Comparison of ENCODE assay signal across 19 cellular contexts in the genomic region with DNA sequence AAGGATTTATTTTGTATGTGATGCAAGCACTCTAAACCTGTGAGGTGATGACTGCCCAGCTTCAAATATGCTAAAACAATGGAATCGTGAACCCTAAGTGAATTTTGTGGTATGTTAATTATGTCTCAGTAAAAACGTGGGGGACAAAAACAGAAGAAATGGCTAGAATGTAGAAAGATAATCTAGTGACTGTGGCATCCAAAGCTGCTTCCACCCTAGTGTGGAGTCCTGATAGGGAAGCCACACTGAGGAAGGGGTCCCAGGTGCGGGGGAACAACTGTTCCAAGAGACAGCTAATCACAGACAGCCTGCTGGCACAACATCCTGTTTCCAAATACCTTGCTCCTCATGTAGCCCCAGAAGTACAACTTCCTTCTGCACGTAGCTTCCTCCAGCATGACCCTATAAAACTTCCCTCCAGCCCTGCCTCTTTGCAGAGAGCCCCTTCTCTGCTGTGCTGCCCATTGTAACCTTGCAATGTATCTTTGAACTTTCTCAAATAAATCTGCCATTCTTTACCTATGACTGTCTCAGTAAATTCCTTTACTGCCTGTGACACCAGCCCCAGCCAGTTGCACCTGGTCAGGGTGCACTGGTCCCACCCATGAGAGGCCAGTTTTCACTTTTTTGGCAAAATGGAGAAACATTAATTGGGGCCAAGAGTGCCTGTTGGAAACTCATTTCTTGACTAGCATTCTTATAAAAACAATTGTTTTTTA. TPM values are rescaled to one million over a fixed set of nuclear protein-coding genes. Genes with fewer than 3 reads are reported as not detected.
A peak's percentile ranks its signal among the peaks of the same experiment; 100 is the strongest.
DNase-seq lines count a peak whose midpoint lies in the region; ATAC-seq, FAIRE-seq and TF ChIP-seq lines count a peak whose summit lies in the region.
"Had no signal": no experiment of that assay in that cellular context is flagged by ENCODE, and none has a peak within 500 bp of the region (broad histone marks: within the 10 kb centered on the region; RNA-seq: fewer than 3 reads in every experiment).

No MANE protein-coding gene starts in this region.

- peak; percentile 69; the same call in 1 of the 2 replicates for TF ChIP-seq EP300 in K562 (IDR thresholded peaks at IDR 0.05; ENCODE audit: low read length)

- H3K27me3 Mint-ChIP-seq in activated naive CD8-positive, alpha-beta T cell treated with anti-CD3 and anti-CD28 coated beads for 36 hours = no peaks in the 10 kb centered on the region
- peaks cover 3% of the 10 kb centered on the region for H3K27me3 Mint-ChIP-seq in activated naive CD8-positive, alpha-beta T cell treated with anti-CD3 and anti-CD28 coated beads, Interleukin-2, amount 50 U/mL, for 24 hours
- peaks cover 2% of the 10 kb centered on the region for H3K27me3 Mint-ChIP-seq in activated T-cell treated with anti-CD3 and anti-CD28 coated beads, Interleukin-2, amount 50 U/mL, for 4 hours (ENCODE audit: low read depth)
- H3K27me3 Mint-ChIP-seq: activated naive CD8-positive, alpha-beta T cell had no signal

- H3K36me3 ChIP-seq in PC-9 (ENCODE audit: low read depth) (no peaks in the 10 kb centered on the region), K562 (ENCODE audit: control insufficient read depth, insufficient read depth, low read length) (no peaks in the 10 kb centered on the region)
- H3K36me3 ChIP-seq: thoracic aorta had no signal

- POLR2A ChIA-PET in PC-9 (lab: Charles Lee; ENCODE audit: unreplicated experiment) (no interaction called here), K562 (lab: Yijun Ruan, JAX) (interaction anchor here (0.6 to 2.1 kb wide), 8 partner anchors 15 to 803 kb away, joined by 3 to 10 read pairs (median 4); a partner anchor contains a TSS)

- H3K4me2 ChIP-seq in PC-9 (peak overlapping the region; percentile 25), K562 (ENCODE audit: insufficient read depth, low read length) (peak overlapping the region; percentile 54)

- no peak for ATAC-seq in activated naive CD8-positive, alpha-beta T cell treated with anti-CD3 and anti-CD28 coated beads, Interleukin-2, amount 50 U/mL, for 24 hours
- peak; percentile 62 for ATAC-seq in K562
- no peak for ATAC-seq in activated T-cell treated with anti-CD3 and anti-CD28 coated beads, Interleukin-2, amount 50 U/mL, for 4 hours
- no peak for ATAC-seq in GM21619 (IDR thresholded peaks at IDR 0.05; ENCODE audit: unreplicated experiment)
- ATAC-seq: left cardiac atrium had no signal

- intact Hi-C loops in PC-9 (cut with micrococcal nuclease; ENCODE audit: unreplicated experiment) = no loop called here
- intact Hi-C loops in K562 (cut with micrococcal nuclease) = no loop called here

- H3K27ac ChIP-seq in PC-9 = 0 out of 2 replicates have a peak overlapping the region, but pooled peaks have one; percentile 1
- peak overlapping the region; percentile 52 for H3K27ac ChIP-seq in K562 (ENCODE audit: extremely low read depth, low read depth, low read length)
- H3K27ac ChIP-seq: thoracic aorta had no signal

- peak; percentile 66 for FAIRE-seq in K562 (lab: Jason Lieb, UNC)
- FAIRE-seq: A204.1 had no signal

- H3F3A ChIP-seq in PC-9 (ENCODE audit: insufficient read depth, low read depth) = peaks cover 17% of the 10 kb centered on the region; the same call in 1 of the 2 replicates

- no peaks in the 10 kb centered on the region for H3K79me2 ChIP-seq in PC-9 (ENCODE audit: low read depth)
- H3K79me2 ChIP-seq in K562 (ENCODE audit: control insufficient read depth, insufficient read depth, low read length) = no peaks in the 10 kb centered on the region

- peaks cover 7% of the 10 kb centered on the region for H3K4me1 Mint-ChIP-seq in activated naive CD8-positive, alpha-beta T cell treated with anti-CD3 and anti-CD28 coated beads for 36 hours
- H3K4me1 Mint-ChIP-seq in activated naive CD8-positive, alpha-beta T cell treated with anti-CD3 and anti-CD28 coated beads, Interleukin-2, amount 50 U/mL, for 24 hours = peaks cover 8% of the 10 kb centered on the region
- peaks cover 6% of the 10 kb centered on the region for H3K4me1 Mint-ChIP-seq in activated T-cell treated with anti-CD3 and anti-CD28 coated beads, Interleukin-2, amount 50 U/mL, for 4 hours (ENCODE audit: low read depth)

- TF ChIP-seq RAD21 in K562 (CRISPR knock-in tag; conservative IDR thresholded peaks at IDR 0.05 in 1 of 2, IDR thresholded peaks at IDR 0.05 in 1 of 2) = no peak

- H3K27me3 ChIP-seq in PC-9 (ENCODE audit: insufficient read depth, low read depth) (no peaks in the 10 kb centered on the region), K562 (ENCODE audit: control insufficient read depth in 2 of 2, insufficient read depth in 2 of 2, low read length in 2 of 2) (no peaks in the 10 kb centered on the region)

- TF ChIP-seq CTCF in PC-9 (conservative IDR thresholded peaks at IDR 0.05) = no peak
- no peak for TF ChIP-seq CTCF in K562 (IDR thresholded peaks at IDR 0.05 in 2 of 3, conservative IDR thresholded peaks at IDR 0.05 in 1 of 3; ENCODE audit: insufficient read depth in 2 of 3, low read depth in 1 of 3, low read length in 3 of 3)

- WGBS in K562 (ENCODE audit: insufficient coverage, low coverage, missing lambda C conversion rate) = 0% methylated on average over 4 of the region's 4 CpGs

- H3K4me1 ChIP-seq in PC-9 (replicated peaks; ENCODE audit: insufficient read depth) (peaks cover 26% of the 10 kb centered on the region), K562 (replicated peaks in 1 of 2; ENCODE audit: control insufficient read depth in 2 of 2, insufficient read depth in 2 of 2, low read length in 2 of 2) (peaks cover 15 to 20% of the 10 kb centered on the region in 2 experiments)

- H3K9ac ChIP-seq in K562 (ENCODE audit: insufficient read depth in 1 of 2, low read depth in 2 of 2, low read length in 2 of 2) = no peak overlapping the region; a peak in 1 of 4 replicates

- BruUV-seq in PC-9 (replicated peaks; lab: Mats Ljungman, UMichigan) (no TSS peak), K562 (replicated peaks; lab: Mats Ljungman, UMichigan) (no TSS peak)

- TF ChIP-seq POLR2A in K562 (conservative IDR thresholded peaks at IDR 0.05) = no peak

- CTCF ChIA-PET in PC-9 (lab: Charles Lee) (no interaction called here), K562 (lab: Yijun Ruan, JAX; ENCODE audit: low intra/inter-chr PET ratio) (no interaction called here)

- H3K4me3 Mint-ChIP-seq in activated naive CD8-positive, alpha-beta T cell treated with anti-CD3 and anti-CD28 coated beads for 36 hours = no peak overlapping the region
- no peak overlapping the region for H3K4me3 Mint-ChIP-seq in activated naive CD8-positive, alpha-beta T cell treated with anti-CD3 and anti-CD28 coated beads, Interleukin-2, amount 50 U/mL, for 24 hours
- H3K4me3 Mint-ChIP-seq in activated T-cell treated with anti-CD3 and anti-CD28 coated beads, Interleukin-2, amount 50 U/mL, for 4 hours = no peak overlapping the region
- H3K4me3 Mint-ChIP-seq: activated naive CD8-positive, alpha-beta T cell; T-helper 1 cell treated with Interleukin-12 subunit alpha and Interleukin-12 subunit beta and Interleukin-4 antibody, amounts not matched to agents 30 μg/mL and 1 μg/mL, for 36 hours had no signal

- in situ Hi-C loops in K562 (cut with MboI) = no loop called here

- H3K4me3 ChIP-seq in PC-9 (no peak overlapping the region), K562 (no peak overlapping the region)
- H3K4me3 ChIP-seq: thoracic aorta had no signal

- H3K9me1 ChIP-seq in K562 (ENCODE audit: control insufficient read depth, insufficient read depth, low read length) = no peaks in the 10 kb centered on the region

- H3K9me3 ChIP-seq in PC-9 (ENCODE audit: insufficient read depth, low read depth) (no peaks in the 10 kb centered on the region), K562 (replicated peaks; ENCODE audit: control insufficient read depth, insufficient read depth, low read depth, low read length) (0 out of 2 replicates have a peak, but pooled peaks cover 2% of the 10 kb centered on the region)
- H3K9me3 ChIP-seq: thoracic aorta had no signal

- H3K36me3 Mint-ChIP-seq in activated naive CD8-positive, alpha-beta T cell treated with anti-CD3 and anti-CD28 coated beads for 36 hours = no peaks in the 10 kb centered on the region
- H3K36me3 Mint-ChIP-seq in activated naive CD8-positive, alpha-beta T cell treated with anti-CD3 and anti-CD28 coated beads, Interleukin-2, amount 50 U/mL, for 24 hours (ENCODE audit: low read depth) = no peaks in the 10 kb centered on the region
- no peaks in the 10 kb centered on the region for H3K36me3 Mint-ChIP-seq in activated T-cell treated with anti-CD3 and anti-CD28 coated beads, Interleukin-2, amount 50 U/mL, for 4 hours (ENCODE audit: insufficient read depth)
- H3K36me3 Mint-ChIP-seq: activated naive CD8-positive, alpha-beta T cell had no signal

- H2AFZ ChIP-seq in PC-9 = no peak overlapping the region
- H2AFZ ChIP-seq in K562 (ENCODE audit: low read depth, low read length) = peak overlapping the region; percentile 69

- H3K9me2 ChIP-seq in PC-9 (ENCODE audit: insufficient read depth) = no peaks in the 10 kb centered on the region

- H4K20me1 ChIP-seq in PC-9 (ENCODE audit: insufficient read depth) (no peaks in the 10 kb centered on the region), K562 (replicated peaks; ENCODE audit: control insufficient read depth, insufficient read depth, low read length) (no peaks in the 10 kb centered on the region)

- H3K9me3 Mint-ChIP-seq in activated naive CD8-positive, alpha-beta T cell treated with anti-CD3 and anti-CD28 coated beads for 36 hours = no peaks in the 10 kb centered on the region
- H3K9me3 Mint-ChIP-seq in activated naive CD8-positive, alpha-beta T cell treated with anti-CD3 and anti-CD28 coated beads, Interleukin-2, amount 50 U/mL, for 24 hours = no peaks in the 10 kb centered on the region
- no peaks in the 10 kb centered on the region for H3K9me3 Mint-ChIP-seq in activated T-cell treated with anti-CD3 and anti-CD28 coated beads, Interleukin-2, amount 50 U/mL, for 4 hours
- H3K9me3 Mint-ChIP-seq: T-helper 1 cell treated with Interleukin-12 subunit alpha and Interleukin-12 subunit beta and Interleukin-4 antibody, amounts not matched to agents 30 μg/mL and 1 μg/mL, for 36 hours had no signal

- H3K27ac Mint-ChIP-seq in activated naive CD8-positive, alpha-beta T cell treated with anti-CD3 and anti-CD28 coated beads for 36 hours = peak overlapping the region; percentile 51
- no peak overlapping the region for H3K27ac Mint-ChIP-seq in activated naive CD8-positive, alpha-beta T cell treated with anti-CD3 and anti-CD28 coated beads, Interleukin-2, amount 50 U/mL, for 24 hours
- H3K27ac Mint-ChIP-seq: activated naive CD8-positive, alpha-beta T cell; T-helper 1 cell treated with Interleukin-12 subunit alpha and Interleukin-12 subunit beta and Interleukin-4 antibody, amounts not matched to agents 30 μg/mL and 1 μg/mL, for 36 hours had no signal

- no peak for DNase-seq in activated naive CD8-positive, alpha-beta T cell treated with anti-CD3 and anti-CD28 coated beads for 36 hours
- DNase-seq in activated naive CD8-positive, alpha-beta T cell treated with anti-CD3 and anti-CD28 coated beads, Interleukin-2, amount 50 U/mL, for 24 hours = no peak
- DNase-seq in PC-9 = peak in 1 of 2 experiments; percentile 84
- peak in 2 of 4 experiments; percentile 64 to 79 for DNase-seq in K562 (ENCODE audit: extremely low read depth in 1 of 4, low spot score in 3 of 4)
- DNase-seq in SHP77 treated with DMSO at 0.1 percent for 48 hours (lab: John Stamatoyannopoulos, UW) = no peak
- no peak for DNase-seq in NCI-H774 (lab: John Stamatoyannopoulos, UW)
- DNase-seq in activated T-cell treated with anti-CD3 and anti-CD28 coated beads, Interleukin-2, amount 50 U/mL, for 4 hours = no peak
- DNase-seq: activated CD4-positive, alpha-beta T cell treated with anti-CD3 and anti-CD28 coated beads for 4 hours; HCEC 1CT; left cardiac atrium; NCI-H1436 treated with DMSO at 0.1 percent for 48 hours; NCI-H2227 treated with DMSO at 0.1 percent for 48 hours; stimulated activated CD4-positive, alpha-beta T cell treated with anti-CD3 and anti-CD28 coated beads, Interleukin-2, amount 100 ng/mL, for 48 hours had no signal

RNA-seq across cellular contexts. Expression of a gene that starts 4.9 kb away (rescaled TPM):
- total RNA-seq in activated naive CD8-positive, alpha-beta T cell treated with anti-CD3 and anti-CD28 coated beads for 36 hours = not detected
- total RNA-seq in PC-9 (2021) (not detected in 2 replicates), K562 (2014; rRNA removed) (not detected in 2 replicates), K562 (2014; rRNA removed; fragmentation: Illumina TruSeq; extraction: Trizol) (0.04 TPM in 1 of 2 replicates, not detected in the other), K562 (2015; rRNA removed; fragmentation: Illumina TruSeq; extraction: Trizol) (not detected in 2 replicates), K562 (2021) (not detected in 2 replicates)
- total RNA-seq in K562 (2011; cell fraction: chromatin; rRNA removed; ENCODE audit: low replicate concordance) = 0.14 TPM in 1 of 2 replicates, not detected in the other
- total RNA-seq in K562 (2011; cell fraction: nucleolus; rRNA removed) = not detected in 2 replicates
- total RNA-seq in K562 (2011; cell fraction: nucleoplasm; rRNA removed) = not detected in 2 replicates
- polyA plus RNA-seq in K562 (2011; rRNA removed) (0.03 TPM in 1 of 2 replicates, not detected in the other), K562 (2014; fragmentation: Illumina TruSeq; extraction: Trizol) (not detected in 2 replicates), K562 (2014; fragmentation: Nextera tagmentation; extraction: Ambion mirVana) (not detected), K562 (2014; rRNA removed) (not detected in 2 replicates)
- not detected in 2 replicates for polyA plus RNA-seq in K562 (2011; cell fraction: cytosol; rRNA removed)
- not detected in 2 replicates for polyA plus RNA-seq in K562 (2011; cell fraction: nucleus; rRNA removed)
- not detected in 2 replicates for polyA plus RNA-seq in K562 (2012)
- polyA minus RNA-seq in K562 (2011; rRNA and poly(A)+ RNA removed) = 0.06 TPM in 1 of 2 replicates, not detected in the other
- not detected in 2 replicates for polyA minus RNA-seq in K562 (2011; cell fraction: cytosol; rRNA and poly(A)+ RNA removed)
- polyA minus RNA-seq in K562 (2011; cell fraction: nucleus; rRNA and poly(A)+ RNA removed) = not detected in 2 replicates
- not detected for total RNA-seq in activated T-cell treated with anti-CD3 and anti-CD28 coated beads, Interleukin-2, amount 50 U/mL, for 4 hours
- total RNA-seq: left cardiac atrium, osteoblast, thoracic aorta had no signal

RNA-seq across cellular contexts. Expression of a gene that starts 22.0 kb away (rescaled TPM):
- total RNA-seq in activated naive CD8-positive, alpha-beta T cell treated with anti-CD3 and anti-CD28 coated beads for 36 hours = 100 to 1,000 TPM; 599 to 600 TPM
- 171 and 193 TPM in 2 replicates for total RNA-seq in PC-9 (2021)
- 107 and 112 TPM in 2 replicates for total RNA-seq in K562 (2011; cell fraction: chromatin; rRNA removed; ENCODE audit: low replicate concordance)
- 50.4 and 55.9 TPM in 2 replicates for total RNA-seq in K562 (2011; cell fraction: nucleolus; rRNA removed)
- total RNA-seq in K562 (2011; cell fraction: nucleoplasm; rRNA removed) = 93.1 and 119 TPM in 2 replicates
- 236 and 251 TPM in 2 replicates for total RNA-seq in K562 (2014; rRNA removed)
- total RNA-seq in K562 (2014; rRNA removed; fragmentation: Illumina TruSeq; extraction: Trizol) = 193 and 210 TPM in 2 replicates
- 213 and 223 TPM in 2 replicates for total RNA-seq in K562 (2015; rRNA removed; fragmentation: Illumina TruSeq; extraction: Trizol)
- 299 and 351 TPM in 2 replicates for total RNA-seq in K562 (2021)
- polyA plus RNA-seq in K562 (2011; rRNA removed) = 160 and 253 TPM in 2 replicates
- 229 and 236 TPM in 2 replicates for polyA plus RNA-seq in K562 (2011; cell fraction: cytosol; rRNA removed)
- 131 TPM in 2 replicates for polyA plus RNA-seq in K562 (2011; cell fraction: nucleus; rRNA removed)
- polyA plus RNA-seq in K562 (2012) = 175 and 305 TPM in 2 replicates
- 284 and 307 TPM in 2 replicates for polyA plus RNA-seq in K562 (2014; fragmentation: Illumina TruSeq; extraction: Trizol)
- 10 to 100 TPM; 34.6 to 44.7 TPM for polyA plus RNA-seq in K562 (2014; fragmentation: Nextera tagmentation; extraction: Ambion mirVana)
- 404 and 425 TPM in 2 replicates for polyA plus RNA-seq in K562 (2014; rRNA removed)
- 75.6 and 103 TPM in 2 replicates for polyA minus RNA-seq in K562 (2011; rRNA and poly(A)+ RNA removed)
- 69.1 and 82.2 TPM in 2 replicates for polyA minus RNA-seq in K562 (2011; cell fraction: cytosol; rRNA and poly(A)+ RNA removed)
- 31.9 and 48.4 TPM in 2 replicates for polyA minus RNA-seq in K562 (2011; cell fraction: nucleus; rRNA and poly(A)+ RNA removed)
- total RNA-seq in activated T-cell treated with anti-CD3 and anti-CD28 coated beads, Interleukin-2, amount 50 U/mL, for 4 hours = 100 to 1,000 TPM; 646 to 699 (median 679) TPM

RNA-seq across cellular contexts. Expression of a gene that starts 28.6 kb away (rescaled TPM):
- 100 to 1,000 TPM; 349 to 354 TPM for total RNA-seq in activated naive CD8-positive, alpha-beta T cell treated with anti-CD3 and anti-CD28 coated beads for 36 hours
- total RNA-seq in PC-9 (2021) (221 and 229 TPM in 2 replicates), K562 (2014; rRNA removed) (559 and 622 TPM in 2 replicates), K562 (2014; rRNA removed; fragmentation: Illumina TruSeq; extraction: Trizol) (128 and 144 TPM in 2 replicates), K562 (2015; rRNA removed; fragmentation: Illumina TruSeq; extraction: Trizol) (255 and 258 TPM in 2 replicates), K562 (2021) (304 and 309 TPM in 2 replicates)
- total RNA-seq in K562 (2011; cell fraction: chromatin; rRNA removed; ENCODE audit: low replicate concordance) = 43.3 and 92.9 TPM in 2 replicates
- total RNA-seq in K562 (2011; cell fraction: nucleolus; rRNA removed) = 96.6 and 97.4 TPM in 2 replicates
- total RNA-seq in K562 (2011; cell fraction: nucleoplasm; rRNA removed) = 76.8 and 91.9 TPM in 2 replicates
- polyA plus RNA-seq in K562 (2011; rRNA removed) (140 and 146 TPM in 2 replicates), K562 (2014; fragmentation: Illumina TruSeq; extraction: Trizol) (143 and 312 TPM in 2 replicates), K562 (2014; fragmentation: Nextera tagmentation; extraction: Ambion mirVana) (100 to 1,000 TPM in 1 of 2 experiments, 10 to 100 TPM in 1; 52.8 to 124 TPM), K562 (2014; rRNA removed) (302 and 369 TPM in 2 replicates)
- 191 and 212 TPM in 2 replicates for polyA plus RNA-seq in K562 (2011; cell fraction: cytosol; rRNA removed)
- 106 and 110 TPM in 2 replicates for polyA plus RNA-seq in K562 (2011; cell fraction: nucleus; rRNA removed)
- polyA plus RNA-seq in K562 (2012) = 178 and 294 TPM in 2 replicates
- 66.3 and 75.7 TPM in 2 replicates for polyA minus RNA-seq in K562 (2011; rRNA and poly(A)+ RNA removed)
- polyA minus RNA-seq in K562 (2011; cell fraction: cytosol; rRNA and poly(A)+ RNA removed) = 79.6 and 136 TPM in 2 replicates
- 44.0 and 63.9 TPM in 2 replicates for polyA minus RNA-seq in K562 (2011; cell fraction: nucleus; rRNA and poly(A)+ RNA removed)
- total RNA-seq in activated T-cell treated with anti-CD3 and anti-CD28 coated beads, Interleukin-2, amount 50 U/mL, for 4 hours = 100 to 1,000 TPM; 373 to 417 (median 409) TPM

RNA-seq across cellular contexts. Expression of a gene that starts 50.3 kb away (rescaled TPM):
- total RNA-seq in activated naive CD8-positive, alpha-beta T cell treated with anti-CD3 and anti-CD28 coated beads for 36 hours = 10 to 100 TPM; 47.4 to 54.8 TPM
- total RNA-seq in PC-9 (2021) (61.3 and 73.7 TPM in 2 replicates), K562 (2014; rRNA removed) (18.6 and 21.6 TPM in 2 replicates), K562 (2014; rRNA removed; fragmentation: Illumina TruSeq; extraction: Trizol) (13.9 and 18.4 TPM in 2 replicates), K562 (2015; rRNA removed; fragmentation: Illumina TruSeq; extraction: Trizol) (16.7 and 17.1 TPM in 2 replicates), K562 (2021) (34.0 and 34.7 TPM in 2 replicates)
- total RNA-seq in K562 (2011; cell fraction: chromatin; rRNA removed; ENCODE audit: low replicate concordance) = 203 and 378 TPM in 2 replicates
- total RNA-seq in K562 (2011; cell fraction: nucleolus; rRNA removed) = 205 and 217 TPM in 2 replicates
- 219 and 287 TPM in 2 replicates for total RNA-seq in K562 (2011; cell fraction: nucleoplasm; rRNA removed)
- polyA plus RNA-seq in K562 (2011; rRNA removed) (25.6 and 40.7 TPM in 2 replicates), K562 (2014; fragmentation: Illumina TruSeq; extraction: Trizol) (19.6 and 20.1 TPM in 2 replicates), K562 (2014; fragmentation: Nextera tagmentation; extraction: Ambion mirVana) (1 to 10 TPM; 4.7 to 6.5 TPM), K562 (2014; rRNA removed) (31.9 and 32.0 TPM in 2 replicates)
- polyA plus RNA-seq in K562 (2011; cell fraction: cytosol; rRNA removed) = 18.3 and 25.8 TPM in 2 replicates
- polyA plus RNA-seq in K562 (2011; cell fraction: nucleus; rRNA removed) = 126 and 156 TPM in 2 replicates
- polyA plus RNA-seq in K562 (2012) = 19.8 and 52.3 TPM in 2 replicates
- 33.9 and 36.4 TPM in 2 replicates for polyA minus RNA-seq in K562 (2011; rRNA and poly(A)+ RNA removed)
- polyA minus RNA-seq in K562 (2011; cell fraction: cytosol; rRNA and poly(A)+ RNA removed) = 9.2 and 15.5 TPM in 2 replicates
- 71.5 and 72.2 TPM in 2 replicates for polyA minus RNA-seq in K562 (2011; cell fraction: nucleus; rRNA and poly(A)+ RNA removed)
- total RNA-seq in activated T-cell treated with anti-CD3 and anti-CD28 coated beads, Interleukin-2, amount 50 U/mL, for 4 hours = 10 to 100 TPM; 46.7 to 53.2 (median 49.7) TPM

RNA-seq across cellular contexts. Expression of a gene that starts 51.5 kb away (rescaled TPM):
- 10 to 100 TPM; 26.2 to 26.7 TPM for total RNA-seq in activated naive CD8-positive, alpha-beta T cell treated with anti-CD3 and anti-CD28 coated beads for 36 hours
- total RNA-seq in PC-9 (2021) (30.3 and 35.1 TPM in 2 replicates), K562 (2014; rRNA removed) (37.0 and 39.0 TPM in 2 replicates), K562 (2014; rRNA removed; fragmentation: Illumina TruSeq; extraction: Trizol) (16.9 and 21.1 TPM in 2 replicates), K562 (2015; rRNA removed; fragmentation: Illumina TruSeq; extraction: Trizol) (19.2 and 20.3 TPM in 2 replicates), K562 (2021) (53.6 and 54.8 TPM in 2 replicates)
- total RNA-seq in K562 (2011; cell fraction: chromatin; rRNA removed; ENCODE audit: low replicate concordance) = 123 and 227 TPM in 2 replicates
- 112 and 125 TPM in 2 replicates for total RNA-seq in K562 (2011; cell fraction: nucleolus; rRNA removed)
- 135 and 197 TPM in 2 replicates for total RNA-seq in K562 (2011; cell fraction: nucleoplasm; rRNA removed)
- polyA plus RNA-seq in K562 (2011; rRNA removed) (54.3 and 57.0 TPM in 2 replicates), K562 (2014; fragmentation: Illumina TruSeq; extraction: Trizol) (28.3 and 36.1 TPM in 2 replicates), K562 (2014; fragmentation: Nextera tagmentation; extraction: Ambion mirVana) (1 to 10 TPM; 2.6 to 4.4 TPM), K562 (2014; rRNA removed) (44.3 and 45.0 TPM in 2 replicates)
- polyA plus RNA-seq in K562 (2011; cell fraction: cytosol; rRNA removed) = 52.6 and 79.7 TPM in 2 replicates
- polyA plus RNA-seq in K562 (2011; cell fraction: nucleus; rRNA removed) = 95.5 and 159 TPM in 2 replicates
- 47.6 and 49.2 TPM in 2 replicates for polyA plus RNA-seq in K562 (2012)
- polyA minus RNA-seq in K562 (2011; rRNA and poly(A)+ RNA removed) = 39.4 and 55.6 TPM in 2 replicates
- 23.1 and 24.5 TPM in 2 replicates for polyA minus RNA-seq in K562 (2011; cell fraction: cytosol; rRNA and poly(A)+ RNA removed)
- 43.0 and 45.6 TPM in 2 replicates for polyA minus RNA-seq in K562 (2011; cell fraction: nucleus; rRNA and poly(A)+ RNA removed)
- total RNA-seq in activated T-cell treated with anti-CD3 and anti-CD28 coated beads, Interleukin-2, amount 50 U/mL, for 4 hours = 10 to 100 TPM; 34.6 to 41.2 (median 35.8) TPM
